8 cellular contexts compared by ENCODE assay signal in the genomic region with DNA sequence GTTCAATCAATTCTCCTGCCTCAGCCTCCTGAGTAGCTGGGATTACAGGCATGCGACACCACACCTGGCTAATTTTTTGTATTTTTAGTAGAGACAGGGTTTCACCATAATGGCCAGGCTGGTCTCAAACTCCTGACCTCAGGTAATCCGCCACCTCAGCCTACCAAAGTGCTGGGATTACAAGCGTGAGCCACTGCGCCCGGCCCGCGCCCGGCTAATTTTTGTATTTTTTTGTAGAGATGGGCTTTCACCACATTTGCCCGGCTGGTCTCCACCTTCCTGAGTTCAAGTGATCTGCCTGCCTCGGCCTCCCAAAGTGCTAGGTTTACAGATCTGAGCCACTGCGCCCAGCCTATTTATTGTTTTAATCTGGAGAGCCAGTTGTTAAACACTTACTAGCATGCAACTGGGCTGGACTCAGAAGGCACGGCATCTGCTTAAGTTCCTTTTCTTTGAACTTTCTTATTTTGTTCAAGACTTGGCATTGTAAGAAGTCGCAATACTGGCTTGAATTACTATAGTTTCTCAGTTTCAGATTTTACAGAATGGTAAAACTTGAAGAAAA. TPM values are rescaled to one million over a fixed set of nuclear protein-coding genes. Genes with fewer than 3 reads are reported as not detected.
A peak's percentile ranks its signal among the peaks of the same experiment; 100 is the strongest.
DNase-seq lines count a peak whose midpoint lies in the region; ATAC-seq and TF ChIP-seq lines count a peak whose summit lies in the region.
"Not testable (repeated sequence)": the region's sequence is repeated elsewhere in the genome, so short reads cannot be mapped to it uniquely, and the experiment has no call there.
"Had no signal": no experiment of that assay in that cellular context is flagged by ENCODE, and none has a peak within 500 bp of the region (broad histone marks: within the 10 kb centered on the region; RNA-seq: fewer than 3 reads in every experiment).

No MANE protein-coding gene starts in this region.

- not testable (repeated sequence) for H3F3A ChIP-seq in GM23338 (replicated peaks; ENCODE audit: low read depth)

- H3K27ac Mint-ChIP-seq in CD14-positive monocyte, result peak overlapping the region in 6 of 7 donors; percentile 55 to 85 (median 79)
- H3K27ac Mint-ChIP-seq in GM23338, result not testable (repeated sequence)
- peak overlapping the region; percentile 45 for H3K27ac Mint-ChIP-seq in dendritic cell treated with granulocyte-macrophage colony-stimulating factor and Interleukin-4, amounts not matched to agents 40 ng/mL and 50 ng/mL, for 4 days

- not testable (repeated sequence) for H3K9ac ChIP-seq in Karpas-422 (ENCODE audit: low read length)

- H3K4me2 ChIP-seq in GM23338; Karpas-422 (ENCODE audit: low read depth, low read length, poor library complexity, severe bottlenecking): not testable (repeated sequence)

- ATAC-seq in GM23338, result not testable (repeated sequence)

- not testable (repeated sequence) for H3K9me3 ChIP-seq in Karpas-422 (ENCODE audit: low read length); SJSA1 (replicated peaks); neutrophil

- not testable (repeated sequence) for H3K27ac ChIP-seq in GM23338 (ENCODE audit: low read depth); Karpas-422 (ENCODE audit: low read length)
- H3K27ac ChIP-seq in SJSA1, result peak overlapping the region; percentile 24; the same call in 1 of the 2 replicates
- peak overlapping the region; percentile 96 for H3K27ac ChIP-seq in neutrophil

- H2AFZ ChIP-seq in GM23338, result peak overlapping the region; percentile 72; the same call in 1 of the 2 replicates
- not testable (repeated sequence) for H2AFZ ChIP-seq in Karpas-422 (ENCODE audit: low read length)

- not testable (repeated sequence) for H3K4me3 Mint-ChIP-seq in CD14-positive monocyte, GM23338
- peak overlapping the region; percentile 20 for H3K4me3 Mint-ChIP-seq in dendritic cell treated with granulocyte-macrophage colony-stimulating factor and Interleukin-4, amounts not matched to agents 40 ng/mL and 50 ng/mL, for 4 days

- H3K27me3 Mint-ChIP-seq in CD14-positive monocyte (ENCODE audit: low read depth in 3 of 3); GM23338 (ENCODE audit: insufficient read depth, low read depth, poor library complexity); dendritic cell treated with granulocyte-macrophage colony-stimulating factor and Interleukin-4, amounts not matched to agents 40 ng/mL and 50 ng/mL, for 4 days: not testable (repeated sequence)

- H3K4me3 ChIP-seq in GM23338; Karpas-422 (ENCODE audit: low read length); SJSA1: not testable (repeated sequence)
- peak overlapping the region in 1 of 2 experiments; percentile 43 for H3K4me3 ChIP-seq in neutrophil (ENCODE audit: low read depth in 1 of 2, low read length in 1 of 2)

- H3K9me2 ChIP-seq in GM23338 (ENCODE audit: insufficient read depth); Karpas-422 (replicated peaks; ENCODE audit: insufficient read depth, low read length): not testable (repeated sequence)

- H3K9me3 Mint-ChIP-seq in CD14-positive monocyte; dendritic cell treated with granulocyte-macrophage colony-stimulating factor and Interleukin-4, amounts not matched to agents 40 ng/mL and 50 ng/mL, for 4 days: not testable (repeated sequence)
- peaks cover 13% of the 10 kb centered on the region for H3K9me3 Mint-ChIP-seq in GM23338

- H3K79me2 ChIP-seq in GM23338 (replicated peaks; ENCODE audit: insufficient read depth); Karpas-422 (ENCODE audit: low read length): not testable (repeated sequence)

- DNase-seq in CD14-positive monocyte (ENCODE audit: low spot score); GM23338 (ENCODE audit: low spot score): not testable (repeated sequence)
- DNase-seq in Karpas-422, result peak; percentile 9
- DNase-seq in SJSA1 (ENCODE audit: low read depth in 1 of 2, low spot score in 2 of 2), result peak; percentile 47 to 64

- H3K36me3 ChIP-seq in GM23338 (ENCODE audit: insufficient read depth); Karpas-422 (ENCODE audit: insufficient read depth, low read length); SJSA1; neutrophil: not testable (repeated sequence)

- H3K4me1 Mint-ChIP-seq in CD14-positive monocyte, result peaks cover 71% of the 10 kb centered on the region
- H3K4me1 Mint-ChIP-seq in GM23338, result not testable (repeated sequence)
- peaks cover 27% of the 10 kb centered on the region for H3K4me1 Mint-ChIP-seq in dendritic cell treated with granulocyte-macrophage colony-stimulating factor and Interleukin-4, amounts not matched to agents 40 ng/mL and 50 ng/mL, for 4 days (ENCODE audit: low read depth)

- not testable (repeated sequence) for H3K4me1 ChIP-seq in GM23338 (ENCODE audit: insufficient read depth); Karpas-422 (ENCODE audit: low read length)
- H3K4me1 ChIP-seq in SJSA1 (replicated peaks) (peaks cover 13% of the 10 kb centered on the region), neutrophil (ENCODE audit: control insufficient read depth in 1 of 2, insufficient read depth in 1 of 2, low read depth in 1 of 2, low read length in 1 of 2) (peaks cover 80 to 93% of the 10 kb centered on the region in 2 experiments)

- intact Hi-C loops in CD14-positive monocyte (cut with micrococcal nuclease); dendritic cell treated with granulocyte-macrophage colony-stimulating factor and Interleukin-4, amounts not matched to agents 40 ng/mL and 50 ng/mL, for 4 days (cut with micrococcal nuclease): not testable (repeated sequence)

- H3K36me3 Mint-ChIP-seq in CD14-positive monocyte; GM23338 (ENCODE audit: low read depth); dendritic cell treated with granulocyte-macrophage colony-stimulating factor and Interleukin-4, amounts not matched to agents 40 ng/mL and 50 ng/mL, for 4 days (ENCODE audit: low read depth): not testable (repeated sequence)

- TF ChIP-seq CTCF in CD14-positive monocyte (IDR thresholded peaks at IDR 0.05); GM23338 (conservative IDR thresholded peaks at IDR 0.05; ENCODE audit: low read depth in 2 of 2); neutrophil (IDR thresholded peaks at IDR 0.05): not testable (repeated sequence)

- H3K27me3 ChIP-seq in GM23338 (ENCODE audit: insufficient read depth); Karpas-422 (ENCODE audit: low read length); SJSA1 (replicated peaks); neutrophil: not testable (repeated sequence)

- not testable (repeated sequence) for H4K20me1 ChIP-seq in GM23338 (replicated peaks; ENCODE audit: insufficient read depth); Karpas-422 (ENCODE audit: insufficient read depth, low read depth, low read length)

RNA-seq across cellular contexts. Expression of gene CTSS, which starts 10.4 kb away (rescaled TPM):
- polyA plus RNA-seq in CD14-positive monocyte, result 1,000 to 10,000 TPM; 5,201 to 6,327 TPM
- total RNA-seq in GM23338 (2014; rRNA removed; shearing (Covaris generic)), result not detected in 2 replicates
- 0.16 TPM in 1 of 2 replicates, not detected in the other for polyA plus RNA-seq in GM23338 (2016; fragmentation: Nextera tagmentation; extraction: Ambion mirVana)
- total RNA-seq in Karpas-422 (2014; rRNA removed; shearing (Covaris generic); ENCODE audit: low replicate concordance), result 136 and 160 TPM in 2 replicates
- 6.6 and 13.4 TPM in 2 replicates for total RNA-seq in SJSA1 (2014; rRNA removed; shearing (Covaris generic))

RNA-seq across cellular contexts. Expression of gene CTSK, which starts 32.0 kb away (rescaled TPM):
- polyA plus RNA-seq in CD14-positive monocyte (1 to 10 TPM; 2.1 to 2.4 TPM), GM23338 (2016; fragmentation: Nextera tagmentation; extraction: Ambion mirVana) (2.7 and 3.3 TPM in 2 replicates)
- 1.7 and 2.8 TPM in 2 replicates for total RNA-seq in GM23338 (2014; rRNA removed; shearing (Covaris generic))
- total RNA-seq in Karpas-422 (2014; rRNA removed; shearing (Covaris generic); ENCODE audit: low replicate concordance), result 3.7 and 6.5 TPM in 2 replicates
- total RNA-seq in SJSA1 (2014; rRNA removed; shearing (Covaris generic)), result 44.6 and 46.2 TPM in 2 replicates

RNA-seq across cellular contexts. Expression of gene HORMAD1, which starts 55.3 kb away (rescaled TPM):
- polyA plus RNA-seq in CD14-positive monocyte (under 1 TPM in 1 of 2 donors, not detected in 1; 0.48 TPM), GM23338 (2016; fragmentation: Nextera tagmentation; extraction: Ambion mirVana) (not detected in 2 replicates)
- not detected in 2 replicates for total RNA-seq in GM23338 (2014; rRNA removed; shearing (Covaris generic))
- 0.51 and 2.8 TPM in 2 replicates for total RNA-seq in Karpas-422 (2014; rRNA removed; shearing (Covaris generic); ENCODE audit: low replicate concordance)
- total RNA-seq in SJSA1 (2014; rRNA removed; shearing (Covaris generic)), result not detected in 2 replicates
- total RNA-seq: CD4-positive, alpha-beta T cell; CD8-positive, alpha-beta memory T cell had no signal
- polyA plus RNA-seq: CD8-positive, alpha-beta memory T cell had no signal
